In genomic region chr16:88809676-88810165, GRCh38 we compare ENCODE assay signal across 1 cellular context.
TF ChIP-seq lines count a peak whose summit lies in the region.

No MANE protein-coding gene starts in this region.

TF ChIP-seq in K562, 482 proteins besides CTCF, POLR2A, EP300 and RAD21 (continued from another document):
- TF ChIP-seq MAZ (CRISPR knock-in tag; conservative IDR thresholded peaks at IDR 0.05 in 1 of 2, IDR thresholded peaks at IDR 0.05 in 1 of 2) (0 out of 4 replicates have a peak, but pooled peaks of 1 of the 2 experiments have one; percentile 11), SIN3A (IDR thresholded peaks at IDR 0.05; ENCODE audit: borderline replicate concordance in 2 of 2, control insufficient read depth in 1 of 2, low read depth in 2 of 2, low read length in 2 of 2) (0 out of 4 replicates have a peak, but pooled peaks of 1 of the 2 experiments have one; percentile 17), SLC30A9 (CRISPR knock-in tag; IDR thresholded peaks at IDR 0.05) (no peak), RBFOX2 (IDR thresholded peaks at IDR 0.05; ENCODE audit: low read depth, low read length) (peak; percentile 89), PTBP1 (IDR thresholded peaks at IDR 0.05; ENCODE audit: low read depth, low read length) (0 out of 2 replicates have a peak, but pooled peaks have one; percentile 28), POLR2B (IDR thresholded peaks at IDR 0.05; ENCODE audit: low read depth, partially characterized antibody) (peak; percentile 64)
